Comparison of ENCODE assay signal across 1 cellular context in genomic region chr11:6900327-6900999, GRCh38.
TF ChIP-seq lines count a peak whose summit lies in the region.

No MANE protein-coding gene starts in this region.

TF ChIP-seq in SK-N-SH treated with all-trans-retinoic acid at 6 μM for 48 hours, 23 proteins besides CTCF, POLR2A, EP300 and RAD21 (continued from another document):
- TF ChIP-seq, protein P1, sequence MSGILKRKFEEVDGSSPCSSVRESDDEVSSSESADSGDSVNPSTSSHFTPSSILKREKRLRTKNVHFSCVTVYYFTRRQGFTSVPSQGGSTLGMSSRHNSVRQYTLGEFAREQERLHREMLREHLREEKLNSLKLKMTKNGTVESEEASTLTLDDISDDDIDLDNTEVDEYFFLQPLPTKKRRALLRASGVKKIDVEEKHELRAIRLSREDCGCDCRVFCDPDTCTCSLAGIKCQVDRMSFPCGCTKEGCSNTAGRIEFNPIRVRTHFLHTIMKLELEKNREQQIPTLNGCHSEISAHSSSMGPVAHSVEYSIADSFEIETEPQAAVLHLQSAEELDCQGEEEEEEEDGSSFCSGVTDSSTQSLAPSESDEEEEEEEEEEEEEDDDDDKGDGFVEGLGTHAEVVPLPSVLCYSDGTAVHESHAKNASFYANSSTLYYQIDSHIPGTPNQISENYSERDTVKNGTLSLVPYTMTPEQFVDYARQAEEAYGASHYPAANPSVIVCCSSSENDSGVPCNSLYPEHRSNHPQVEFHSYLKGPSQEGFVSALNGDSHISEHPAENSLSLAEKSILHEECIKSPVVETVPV (CRISPR knock-in tag; IDR thresholded peaks at IDR 0.05), result no peak
- TF ChIP-seq PPARA (CRISPR knock-in tag; IDR thresholded peaks at IDR 0.05; ENCODE audit: borderline replicate concordance) (no peak), ZFP3 (CRISPR knock-in tag; IDR thresholded peaks at IDR 0.05) (no peak), ARNTL (CRISPR knock-in tag; IDR thresholded peaks at IDR 0.05; ENCODE audit: borderline replicate concordance, low read depth) (no peak), TSHZ2 (CRISPR knock-in tag; IDR thresholded peaks at IDR 0.05) (no peak)
